ENCODE assay signal across 2 cellular contexts in genomic region chr12:53180931-53181645, GRCh38.
TF ChIP-seq lines count a peak whose summit lies in the region.

No MANE protein-coding gene starts in this region.

TF ChIP-seq in GM12891, 5 proteins besides CTCF, POLR2A, EP300 and RAD21:
- TF ChIP-seq TAF1 (IDR thresholded peaks at IDR 0.05; ENCODE audit: low read depth, low read length) (0 out of 2 replicates have a peak, but pooled peaks have one; percentile 17), PAX5 (IDR thresholded peaks at IDR 0.05; ENCODE audit: insufficient read depth, low read length, severe bottlenecking) (no peak), POU2F2 (IDR thresholded peaks at IDR 0.05; ENCODE audit: low read depth, low read length) (no peak), POLR2AphosphoS5 (IDR thresholded peaks at IDR 0.05; ENCODE audit: low read depth, low read length) (no peak)
TF ChIP-seq in GM12891: peak in this region for 1.

TF ChIP-seq in K562, 482 proteins besides CTCF, POLR2A, EP300 and RAD21 (continues in another document):
- TF ChIP-seq SOX6 (IDR thresholded peaks at IDR 0.05) (no peak), REST (CRISPR knock-in tag; IDR thresholded peaks at IDR 0.05; ENCODE audit: low read depth) (0 out of 2 replicates have a peak, but pooled peaks have one; percentile 40), CBFA2T2 (conservative IDR thresholded peaks at IDR 0.05) (no peak), KDM2B (CRISPR knock-in tag; IDR thresholded peaks at IDR 0.05) (0 out of 2 replicates have a peak, but pooled peaks have one; percentile 57), FOXO4 (CRISPR knock-in tag; IDR thresholded peaks at IDR 0.05) (no peak), ESRRA (IDR thresholded peaks at IDR 0.05; ENCODE audit: borderline replicate concordance, low read depth) (no peak), ATF7 (IDR thresholded peaks at IDR 0.05) (no peak), ARID3A (IDR thresholded peaks at IDR 0.05; ENCODE audit: borderline replicate concordance, low read depth, low read length) (no peak), ETS1 (conservative IDR thresholded peaks at IDR 0.05; ENCODE audit: control insufficient read depth, low read depth, low read length) (0 out of 2 replicates have a peak, but pooled peaks have one; percentile 18), HNRNPL (IDR thresholded peaks at IDR 0.05; ENCODE audit: low read depth, low read length) (peak; percentile 69; the same call in 1 of the 2 replicates), ZNF3 (CRISPR knock-in tag; IDR thresholded peaks at IDR 0.05) (no peak), USF1 (CRISPR knock-in tag; IDR thresholded peaks at IDR 0.05) (no peak), TCF3 (CRISPR knock-in tag; IDR thresholded peaks at IDR 0.05) (no peak), CBX8 (IDR thresholded peaks at IDR 0.05; ENCODE audit: borderline replicate concordance, extremely low read depth, low read depth, low read length, poor library complexity, severe bottlenecking) (no peak), MAFG (tag; conservative IDR thresholded peaks at IDR 0.05) (no peak), ZNF224 (CRISPR knock-in tag; IDR thresholded peaks at IDR 0.05) (no peak), ZNF717 (CRISPR knock-in tag; IDR thresholded peaks at IDR 0.05) (no peak), HMG20B (CRISPR knock-in tag; IDR thresholded peaks at IDR 0.05) (no peak), HINFP (tag; conservative IDR thresholded peaks at IDR 0.05; ENCODE audit: low read depth) (no peak), TAF9B (IDR thresholded peaks at IDR 0.05; ENCODE audit: partially characterized antibody) (no peak), SIN3A (IDR thresholded peaks at IDR 0.05; ENCODE audit: borderline replicate concordance in 2 of 2, control insufficient read depth in 1 of 2, low read depth in 2 of 2, low read length in 2 of 2) (peak in 1 of 2 experiments; percentile 26; a peak in 1 of 4 replicates), THRAP3 (IDR thresholded peaks at IDR 0.05; ENCODE audit: borderline replicate concordance) (no peak), TCF7 (IDR thresholded peaks at IDR 0.05; ENCODE audit: borderline replicate concordance) (no peak), ZNF398 (CRISPR knock-in tag; IDR thresholded peaks at IDR 0.05) (no peak), PHF8 (IDR thresholded peaks at IDR 0.05; ENCODE audit: borderline replicate concordance, low read length) (no peak; the same call in 1 of the 2 replicates), RBBP5 (IDR thresholded peaks at IDR 0.05; ENCODE audit: borderline replicate concordance, insufficient read depth, low read length, poor library complexity, severe bottlenecking) (peak; percentile 34), ZNF184 (CRISPR knock-in tag; IDR thresholded peaks at IDR 0.05) (no peak), TEAD2 (tag; IDR thresholded peaks at IDR 0.05) (no peak), JUND (IDR thresholded peaks at IDR 0.05; ENCODE audit: borderline replicate concordance, low read depth, low read length) (no peak), JUND (tag; IDR thresholded peaks at IDR 0.05; ENCODE audit: borderline replicate concordance, low read depth, low read length) (no peak), TRIM24 (IDR thresholded peaks at IDR 0.05) (no peak), TAL1 (IDR thresholded peaks at IDR 0.05) (no peak), GABPA (tag; conservative IDR thresholded peaks at IDR 0.05; ENCODE audit: low read depth) (0 out of 2 replicates have a peak, but pooled peaks have one; percentile 91), LARP7 (IDR thresholded peaks at IDR 0.05) (no peak), TSHZ1 (CRISPR knock-in tag; IDR thresholded peaks at IDR 0.05) (no peak), SNIP1 (IDR thresholded peaks at IDR 0.05; ENCODE audit: low read depth) (no peak), CREB5 (CRISPR knock-in tag; IDR thresholded peaks at IDR 0.05) (no peak), E2F5 (CRISPR knock-in tag; IDR thresholded peaks at IDR 0.05) (no peak)
